ENCODE assay signal across 10 cellular contexts in the genomic region with DNA sequence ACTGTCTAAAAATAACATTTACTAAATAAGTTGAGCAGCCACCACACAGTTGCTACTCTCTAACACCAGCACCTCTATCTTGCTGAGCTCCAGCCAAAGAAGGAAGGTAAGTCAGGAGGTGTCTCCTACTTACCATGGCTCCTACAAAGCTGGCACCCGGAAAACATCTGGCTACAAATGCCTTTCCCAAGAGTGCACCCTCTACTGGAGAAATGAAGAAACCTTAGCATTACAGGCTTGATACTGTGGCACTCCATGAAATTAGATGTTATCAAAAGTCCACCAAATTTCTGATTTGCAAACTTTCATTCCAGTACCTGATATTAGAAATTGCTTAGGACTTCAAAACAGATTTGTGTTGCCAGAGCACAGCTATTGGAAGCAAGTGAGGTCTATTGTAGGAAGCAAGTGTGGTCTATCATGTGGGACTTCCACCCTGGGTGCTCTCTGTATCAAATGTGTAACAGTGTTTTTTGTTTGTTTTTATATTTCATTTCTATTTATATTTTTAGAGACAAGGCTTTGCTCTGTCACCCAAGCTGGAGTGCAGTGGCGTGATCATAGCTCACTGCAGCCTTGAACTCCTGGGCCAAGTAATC. TPM values are rescaled to one million over a fixed set of nuclear protein-coding genes. Genes with fewer than 3 reads are reported as not detected.
DNase-seq lines count a peak whose midpoint lies in the region; ATAC-seq, FAIRE-seq and TF ChIP-seq lines count a peak whose summit lies in the region.
"Had no signal": no experiment of that assay in that cellular context is flagged by ENCODE, and none has a peak within 500 bp of the region (broad histone marks: within the 10 kb centered on the region; RNA-seq: fewer than 3 reads in every experiment).

No MANE protein-coding gene starts in this region.

- no peak overlapping the region for H3K27ac Mint-ChIP-seq in chondrocyte (ENCODE audit: unreplicated experiment)
- H3K27ac Mint-ChIP-seq in activated T-helper 1 cell treated with anti-CD3 and anti-CD28 coated beads, Interleukin-12 subunit alpha, Interleukin-12 subunit beta, Interleukin-2, Interleukin-4 antibody, amounts not matched to agents 30 ng/mL and 10 ng/mL and 1 ng/mL, durations not matched to agents 14 hours and 24 hours and 36 hours = no peak overlapping the region
- H3K27ac Mint-ChIP-seq in activated CD4-positive, alpha-beta memory T cell treated with anti-CD3 and anti-CD28 coated beads for 36 hours = no peak overlapping the region

- CTCF ChIA-PET in activated CD4-positive, alpha-beta memory T cell treated with anti-CD3 and anti-CD28 coated beads for 36 hours (lab: Charles Lee) = interaction anchor here (0.6 to 2.1 kb wide), 8 partner anchors 10 to 36 kb away, joined by 3 to 13 read pairs (median 4); a partner anchor contains a TSS

- H3K9ac ChIP-seq in KMS-11 = no peak overlapping the region

- H3K4me2 ChIP-seq in KMS-11 = no peak overlapping the region

- no peaks in the 10 kb centered on the region for H3K9me3 ChIP-seq in pancreas

- no peak for FAIRE-seq in pancreas (lab: Jason Lieb, UNC)
- FAIRE-seq: A204.1 had no signal

- H3K36me3 ChIP-seq in KMS-11 (ENCODE audit: insufficient read depth) (no peaks in the 10 kb centered on the region), pancreas (no peaks in the 10 kb centered on the region)

- 0 out of 2 replicates have a peak overlapping the region, but pooled peaks have one; percentile 10 for H2AFZ ChIP-seq in KMS-11 (ENCODE audit: low read depth)

- H3K4me1 ChIP-seq in KMS-11 (ENCODE audit: low read depth, poor library complexity, severe bottlenecking) (peaks cover 4% of the 10 kb centered on the region), pancreas (peaks cover 0 to 16% (median 9%) of the 10 kb centered on the region in 3 donors)

- H3K9me3 Mint-ChIP-seq in chondrocyte (ENCODE audit: low read depth) = no peaks in the 10 kb centered on the region
- no peaks in the 10 kb centered on the region for H3K9me3 Mint-ChIP-seq in activated T-helper 1 cell treated with anti-CD3 and anti-CD28 coated beads, Interleukin-12 subunit alpha, Interleukin-12 subunit beta, Interleukin-2, Interleukin-4 antibody, amounts not matched to agents 30 ng/mL and 10 ng/mL and 1 ng/mL, durations not matched to agents 14 hours and 24 hours and 36 hours
- no peaks in the 10 kb centered on the region for H3K9me3 Mint-ChIP-seq in activated CD4-positive, alpha-beta memory T cell treated with anti-CD3 and anti-CD28 coated beads for 36 hours
- H3K9me3 Mint-ChIP-seq: central memory CD8-positive, alpha-beta T cell had no signal

- no peaks in the 10 kb centered on the region for H4K20me1 ChIP-seq in KMS-11 (ENCODE audit: insufficient read depth)

- H3K4me1 Mint-ChIP-seq in chondrocyte (ENCODE audit: low read depth) = peaks cover 8% of the 10 kb centered on the region
- peaks cover 46% of the 10 kb centered on the region for H3K4me1 Mint-ChIP-seq in activated T-helper 1 cell treated with anti-CD3 and anti-CD28 coated beads, Interleukin-12 subunit alpha, Interleukin-12 subunit beta, Interleukin-2, Interleukin-4 antibody, amounts not matched to agents 30 ng/mL and 10 ng/mL and 1 ng/mL, durations not matched to agents 14 hours and 24 hours and 36 hours (ENCODE audit: low read depth)
- peaks cover 34% of the 10 kb centered on the region for H3K4me1 Mint-ChIP-seq in activated CD4-positive, alpha-beta memory T cell treated with anti-CD3 and anti-CD28 coated beads for 36 hours (ENCODE audit: low read depth)
- H3K4me1 Mint-ChIP-seq: central memory CD8-positive, alpha-beta T cell had no signal

- POLR2A ChIA-PET in activated CD4-positive, alpha-beta memory T cell treated with anti-CD3 and anti-CD28 coated beads for 36 hours (lab: Charles Lee) = no interaction called here

- DNase-seq in DMS 273 (lab: John Stamatoyannopoulos, UW; ENCODE audit: unreplicated experiment) (peak; percentile 53), DMS 273 treated with DMSO at 0.1 percent for 48 hours (lab: John Stamatoyannopoulos, UW) (no peak), chondrocyte (ENCODE audit: low spot score) (no peak), pancreas (peak in 2 of 6 donors; percentile 17 to 26), nucleus accumbens (lab: John Stamatoyannopoulos, UW) (no peak)
- no peak for DNase-seq in activated T-helper 1 cell treated with anti-CD3 and anti-CD28 coated beads, Interleukin-12 subunit alpha, Interleukin-12 subunit beta, Interleukin-2, Interleukin-4 antibody, amounts not matched to agents 30 ng/mL and 10 ng/mL and 1 ng/mL, durations not matched to agents 14 hours and 24 hours and 36 hours (ENCODE audit: low spot score)
- DNase-seq in activated CD4-positive, alpha-beta memory T cell treated with anti-CD3 and anti-CD28 coated beads for 36 hours = no peak

- no peaks in the 10 kb centered on the region for H3K79me2 ChIP-seq in KMS-11 (ENCODE audit: insufficient read depth, low read depth)

- peak; percentile 64 to 82 (median 73) for ATAC-seq in pancreas

- H3K4me3 ChIP-seq in KMS-11 (IDR thresholded peaks at IDR 0.05; ENCODE audit: insufficient read depth, low read depth, low read length) = no peak overlapping the region
- H3K4me3 ChIP-seq in pancreas = no peak overlapping the region

- H3K4me3 Mint-ChIP-seq in chondrocyte (ENCODE audit: unreplicated experiment) = no peak overlapping the region
- H3K4me3 Mint-ChIP-seq in activated T-helper 1 cell treated with anti-CD3 and anti-CD28 coated beads, Interleukin-12 subunit alpha, Interleukin-12 subunit beta, Interleukin-2, Interleukin-4 antibody, amounts not matched to agents 30 ng/mL and 10 ng/mL and 1 ng/mL, durations not matched to agents 14 hours and 24 hours and 36 hours = no peak overlapping the region
- no peak overlapping the region for H3K4me3 Mint-ChIP-seq in activated CD4-positive, alpha-beta memory T cell treated with anti-CD3 and anti-CD28 coated beads for 36 hours
- H3K4me3 Mint-ChIP-seq: central memory CD8-positive, alpha-beta T cell had no signal

- intact Hi-C loops in pancreas (cut with DNase I) = no loop called here
- intact Hi-C loops in activated T-helper 1 cell treated with anti-CD3 and anti-CD28 coated beads, Interleukin-12 subunit alpha, Interleukin-12 subunit beta, Interleukin-2, Interleukin-4 antibody, amounts not matched to agents 30 ng/mL and 10 ng/mL and 1 ng/mL, durations not matched to agents 14 hours and 24 hours and 36 hours (cut with micrococcal nuclease) = no loop called here
- intact Hi-C loops in activated CD4-positive, alpha-beta memory T cell treated with anti-CD3 and anti-CD28 coated beads for 36 hours (cut with micrococcal nuclease) = no loop called here

- H3K36me3 Mint-ChIP-seq in chondrocyte (ENCODE audit: low read depth) = no peaks in the 10 kb centered on the region
- no peaks in the 10 kb centered on the region for H3K36me3 Mint-ChIP-seq in activated T-helper 1 cell treated with anti-CD3 and anti-CD28 coated beads, Interleukin-12 subunit alpha, Interleukin-12 subunit beta, Interleukin-2, Interleukin-4 antibody, amounts not matched to agents 30 ng/mL and 10 ng/mL and 1 ng/mL, durations not matched to agents 14 hours and 24 hours and 36 hours (ENCODE audit: low read depth)
- no peaks in the 10 kb centered on the region for H3K36me3 Mint-ChIP-seq in activated CD4-positive, alpha-beta memory T cell treated with anti-CD3 and anti-CD28 coated beads for 36 hours

- H3K27me3 ChIP-seq in KMS-11 (ENCODE audit: insufficient read depth, low read depth) (no peaks in the 10 kb centered on the region), pancreas (no peaks in the 10 kb centered on the region)

- WGBS in pancreas, 2 donors = 60 to 66% methylated on average over 2 of the region's 2 CpGs

- TF ChIP-seq CTCF in KMS-11 (conservative IDR thresholded peaks at IDR 0.05; ENCODE audit: low read depth, low read length) = peak; percentile 83
- TF ChIP-seq CTCF in chondrocyte (IDR thresholded peaks at IDR 0.05) = peak; percentile 77
- peak in 3 of 4 donors; percentile 31 to 47 (median 43) for TF ChIP-seq CTCF in pancreas (IDR thresholded peaks at IDR 0.05)

- H3K27ac ChIP-seq in KMS-11 (no peak overlapping the region), pancreas (no peak overlapping the region)

- H3K27me3 Mint-ChIP-seq in chondrocyte (ENCODE audit: low read depth) = peaks cover 3% of the 10 kb centered on the region
- no peaks in the 10 kb centered on the region for H3K27me3 Mint-ChIP-seq in activated T-helper 1 cell treated with anti-CD3 and anti-CD28 coated beads, Interleukin-12 subunit alpha, Interleukin-12 subunit beta, Interleukin-2, Interleukin-4 antibody, amounts not matched to agents 30 ng/mL and 10 ng/mL and 1 ng/mL, durations not matched to agents 14 hours and 24 hours and 36 hours (ENCODE audit: insufficient read depth)
- no peaks in the 10 kb centered on the region for H3K27me3 Mint-ChIP-seq in activated CD4-positive, alpha-beta memory T cell treated with anti-CD3 and anti-CD28 coated beads for 36 hours
- H3K27me3 Mint-ChIP-seq: central memory CD8-positive, alpha-beta T cell had no signal

RNA-seq across cellular contexts. Expression of a gene that starts 25.7 kb away (rescaled TPM):
- total RNA-seq in chondrocyte = 14.3 to 18.1 TPM (median 15.6 TPM) in 3 replicates
- total RNA-seq in pancreas = 10 to 100 TPM in 4 of 6 donors, 1 to 10 TPM in 2; 8.3 to 16.5 (median 10.8) TPM
- 10 to 100 TPM in 1 of 2 donors, 1 to 10 TPM in 1; 5.8 to 13.7 TPM for polyA plus RNA-seq in pancreas
- 20.3 and 20.8 TPM in 2 replicates for total RNA-seq in activated T-helper 1 cell treated with anti-CD3 and anti-CD28 coated beads, Interleukin-12 subunit alpha, Interleukin-12 subunit beta, Interleukin-2, Interleukin-4 antibody, amounts not matched to agents 30 ng/mL and 10 ng/mL and 1 ng/mL, durations not matched to agents 14 hours and 24 hours and 36 hours
- total RNA-seq in activated CD4-positive, alpha-beta memory T cell treated with anti-CD3 and anti-CD28 coated beads for 36 hours = 1 to 10 TPM; 7.4 to 7.7 TPM

RNA-seq across cellular contexts. Expression of a gene that starts 39.1 kb away (rescaled TPM):
- total RNA-seq in chondrocyte = 10.3 to 40.2 TPM (median 11.0 TPM) in 3 replicates
- total RNA-seq in pancreas = 1 to 10 TPM; 1.7 to 5.7 (median 3.3) TPM
- polyA plus RNA-seq in pancreas = 1 to 10 TPM; 1.0 to 7.2 TPM
- 11.6 and 13.1 TPM in 2 replicates for total RNA-seq in activated T-helper 1 cell treated with anti-CD3 and anti-CD28 coated beads, Interleukin-12 subunit alpha, Interleukin-12 subunit beta, Interleukin-2, Interleukin-4 antibody, amounts not matched to agents 30 ng/mL and 10 ng/mL and 1 ng/mL, durations not matched to agents 14 hours and 24 hours and 36 hours
- 1 to 10 TPM; 6.7 to 6.9 TPM for total RNA-seq in activated CD4-positive, alpha-beta memory T cell treated with anti-CD3 and anti-CD28 coated beads for 36 hours
